ENCODE assay signal across 14 cellular contexts in the genomic region with DNA sequence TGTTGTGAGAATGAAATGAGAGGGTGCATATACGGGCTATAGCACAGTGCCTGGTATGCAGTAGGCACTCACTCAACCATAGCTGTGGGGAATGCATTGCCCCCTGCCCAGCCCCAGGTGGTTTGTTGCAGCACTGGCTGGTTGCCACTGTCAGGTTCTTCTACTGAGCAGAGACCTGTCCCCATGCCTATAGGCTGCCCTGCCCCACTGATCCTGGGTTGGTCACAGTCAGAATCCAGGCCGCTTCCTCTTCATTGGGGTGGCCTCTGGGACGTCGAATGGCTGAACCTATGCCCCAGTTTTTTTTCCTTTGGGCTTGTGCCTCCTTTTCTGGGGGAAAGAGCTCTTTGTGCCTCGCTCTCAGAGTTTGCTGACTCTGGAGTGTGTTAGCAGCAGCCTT.
"Had no signal": no experiment of that assay in that cellular context is flagged by ENCODE, and none has a peak within 500 bp of the region (broad histone marks: within the 10 kb centered on the region; RNA-seq: fewer than 3 reads in every experiment).

No MANE protein-coding gene starts in this region.

- DNase-seq: activated CD8-positive, alpha-beta memory T cell treated with anti-CD3 and anti-CD28 coated beads, Interleukin-2, amount 50 U/mL, for 4 hours; activated CD8-positive, alpha-beta T cell treated with anti-CD3 and anti-CD28 coated beads for 36 hours; activated naive CD4-positive, alpha-beta T cell; activated naive CD8-positive, alpha-beta T cell treated with anti-CD3 and anti-CD28 coated beads, Interleukin-2, amount 50 U/mL, for 24 hours; activated T-cell treated with anti-CD3 and anti-CD28 coated beads, Interleukin-2, amount 50 U/mL, for 72 hours; central memory CD4-positive, alpha-beta T cell; T-helper 9 cell; upper lobe of left lung had no signal

- H3K36me3 Mint-ChIP-seq: memory B cell had no signal

- H3K4me3 ChIP-seq: ovary, upper lobe of left lung had no signal

- H3K9me3 Mint-ChIP-seq: activated CD8-positive, alpha-beta T cell treated with anti-CD3 and anti-CD28 coated beads for 36 hours; activated naive CD8-positive, alpha-beta T cell treated with anti-CD3 and anti-CD28 coated beads, Interleukin-2, amount 50 U/mL, for 24 hours; activated T-cell treated with anti-CD3 and anti-CD28 coated beads, Interleukin-2, amount 50 U/mL, for 72 hours; dendritic cell treated with granulocyte-macrophage colony-stimulating factor and Interleukin-4, amounts not matched to agents 40 ng/mL and 50 ng/mL, for 4 days; memory B cell; neural crest cell had no signal

- ATAC-seq: activated CD8-positive, alpha-beta T cell treated with anti-CD3 and anti-CD28 coated beads for 36 hours; activated naive CD8-positive, alpha-beta T cell treated with anti-CD3 and anti-CD28 coated beads, Interleukin-2, amount 50 U/mL, for 24 hours; activated T-cell treated with anti-CD3 and anti-CD28 coated beads, Interleukin-2, amount 50 U/mL, for 72 hours; esophagus mucosa had no signal

- H3K27ac Mint-ChIP-seq: activated CD8-positive, alpha-beta T cell treated with anti-CD3 and anti-CD28 coated beads for 36 hours; activated naive CD8-positive, alpha-beta T cell treated with anti-CD3 and anti-CD28 coated beads, Interleukin-2, amount 50 U/mL, for 24 hours; activated T-cell treated with anti-CD3 and anti-CD28 coated beads, Interleukin-2, amount 50 U/mL, for 72 hours; dendritic cell treated with granulocyte-macrophage colony-stimulating factor and Interleukin-4, amounts not matched to agents 40 ng/mL and 50 ng/mL, for 4 days; memory B cell had no signal

- H3K9me3 ChIP-seq: ovary, upper lobe of left lung had no signal

- H3K27me3 ChIP-seq: ovary, upper lobe of left lung had no signal

- H3K4me1 Mint-ChIP-seq: memory B cell had no signal

- H3K36me3 ChIP-seq: ovary had no signal

- H3K27ac ChIP-seq: ovary, upper lobe of left lung, VCaP had no signal

- H3K4me3 Mint-ChIP-seq: activated CD8-positive, alpha-beta T cell treated with anti-CD3 and anti-CD28 coated beads for 36 hours; activated naive CD8-positive, alpha-beta T cell treated with anti-CD3 and anti-CD28 coated beads, Interleukin-2, amount 50 U/mL, for 24 hours; activated T-cell treated with anti-CD3 and anti-CD28 coated beads, Interleukin-2, amount 50 U/mL, for 72 hours; dendritic cell treated with granulocyte-macrophage colony-stimulating factor and Interleukin-4, amounts not matched to agents 40 ng/mL and 50 ng/mL, for 4 days; memory B cell; neural crest cell had no signal

- H3K27me3 Mint-ChIP-seq: activated CD8-positive, alpha-beta T cell treated with anti-CD3 and anti-CD28 coated beads for 36 hours; activated naive CD8-positive, alpha-beta T cell treated with anti-CD3 and anti-CD28 coated beads, Interleukin-2, amount 50 U/mL, for 24 hours; dendritic cell treated with granulocyte-macrophage colony-stimulating factor and Interleukin-4, amounts not matched to agents 40 ng/mL and 50 ng/mL, for 4 days had no signal
